ENCODE assay signal across 24 cellular contexts in the genomic region with DNA sequence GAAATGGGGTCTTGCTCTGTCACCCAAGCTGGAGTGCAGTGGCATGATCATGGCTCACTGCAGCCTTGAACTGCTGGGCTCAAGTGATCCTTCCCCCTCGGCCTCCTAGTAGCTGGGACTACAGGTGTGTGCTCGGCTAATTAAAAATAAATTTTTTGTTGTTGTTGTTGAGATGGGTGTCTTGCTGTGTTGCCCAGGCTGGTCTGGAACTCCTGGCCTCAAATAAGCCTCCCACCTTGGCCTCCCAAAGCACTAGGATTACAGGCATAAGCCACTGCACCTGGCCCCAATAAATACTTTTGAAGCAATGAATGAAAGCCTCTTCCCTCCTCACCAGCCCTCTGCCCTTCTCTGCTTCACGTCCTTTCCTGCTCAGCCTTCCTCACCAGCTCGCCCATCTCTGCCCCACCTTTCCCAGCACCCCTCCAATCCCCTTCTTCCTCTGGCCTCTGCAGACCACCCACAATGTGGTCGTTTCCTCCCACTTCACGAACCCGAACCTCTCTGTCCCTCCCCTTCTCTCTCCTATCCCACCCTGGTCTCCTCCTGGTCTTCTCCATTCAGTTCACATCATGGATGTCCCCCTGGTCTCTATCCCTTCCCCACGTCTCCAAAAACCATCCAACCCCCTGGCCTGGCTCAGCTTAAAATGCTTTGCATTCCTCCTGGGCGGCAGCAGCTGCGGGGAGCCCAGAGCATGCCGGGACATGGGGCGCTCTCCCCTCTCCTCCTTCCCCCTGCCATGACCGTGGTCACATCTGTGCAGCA. TPM values are rescaled to one million over a fixed set of nuclear protein-coding genes. Genes with fewer than 3 reads are reported as not detected.
DNase-seq lines count a peak whose midpoint lies in the region; ATAC-seq and TF ChIP-seq lines count a peak whose summit lies in the region.
"Had no signal": no experiment of that assay in that cellular context is flagged by ENCODE, and none has a peak within 500 bp of the region (broad histone marks: within the 10 kb centered on the region; RNA-seq: fewer than 3 reads in every experiment).

No MANE protein-coding gene starts in this region.

- intact Hi-C loops in thyroid gland (cut with DNase I), result no loop called here

- no peaks in the 10 kb centered on the region for H3K27me3 ChIP-seq in thyroid gland
- H3K27me3 ChIP-seq: upper lobe of left lung had no signal

- peaks cover 3% of the 10 kb centered on the region for H3K36me3 Mint-ChIP-seq in T-helper 17 cell (ENCODE audit: low read depth)
- H3K36me3 Mint-ChIP-seq: activated CD4-positive, alpha-beta memory T cell treated with anti-CD3 and anti-CD28 coated beads for 36 hours; CD4-positive, CD25-positive, alpha-beta regulatory T cell; naive thymus-derived CD8-positive, alpha-beta T cell; stimulated activated naive B cell treated with anti-CD40 and anti-IgM and Interleukin-4, amounts not matched to agents 10 μg/mL and 1 μg/mL and 100 μg/mL, for 72 hours had no signal

- H3K27me3 Mint-ChIP-seq in T-helper 17 cell, result peaks cover 40% of the 10 kb centered on the region

- no peak for TF ChIP-seq CTCF in thyroid gland (IDR thresholded peaks at IDR 0.05)

- H3K4me3 ChIP-seq in thyroid gland (replicated peaks in 1 of 3), result no peak overlapping the region
- H3K4me3 ChIP-seq: left ventricle myocardium inferior, skin epidermis, upper lobe of left lung had no signal

- peaks cover 0 to 3% of the 10 kb centered on the region in 2 donors for H3K36me3 ChIP-seq in thyroid gland
- H3K36me3 ChIP-seq: left ventricle myocardium inferior, upper lobe of left lung had no signal

- TF ChIP-seq POLR2A in thyroid gland (IDR thresholded peaks at IDR 0.05), result no peak

- no peak overlapping the region for H3K4me3 Mint-ChIP-seq in T-helper 17 cell
- H3K4me3 Mint-ChIP-seq: activated CD4-positive, alpha-beta memory T cell treated with anti-CD3 and anti-CD28 coated beads for 36 hours; activated T-helper 1 cell treated with anti-CD3 and anti-CD28 coated beads, Interleukin-12 subunit alpha, Interleukin-12 subunit beta, Interleukin-2, Interleukin-4 antibody, amounts not matched to agents 30 ng/mL and 10 ng/mL and 1 ng/mL, durations not matched to agents 14 hours and 24 hours and 36 hours; central memory CD8-positive, alpha-beta T cell; naive thymus-derived CD8-positive, alpha-beta T cell; stimulated activated naive B cell treated with anti-CD40 and anti-IgM and Interleukin-4, amounts not matched to agents 10 μg/mL and 1 μg/mL and 100 μg/mL, for 72 hours; T-helper 1 cell treated with Interleukin-12 subunit alpha and Interleukin-12 subunit beta and Interleukin-4 antibody, amounts not matched to agents 30 μg/mL and 1 μg/mL, for 36 hours had no signal

- 52 to 61% methylated on average over 13 of the region's 13 CpGs for WGBS in thyroid gland, 2 donors

- peaks cover 40 to 59% of the 10 kb centered on the region in 2 donors for H3K4me1 ChIP-seq in thyroid gland

- ATAC-seq in T-helper 17 cell, result no peak
- ATAC-seq: naive thymus-derived CD8-positive, alpha-beta T cell; stimulated activated naive B cell treated with anti-CD40 and anti-IgM and Interleukin-4, amounts not matched to agents 10 μg/mL and 1 μg/mL and 100 μg/mL, for 72 hours had no signal

- H3K27ac Mint-ChIP-seq in T-helper 17 cell, result peak overlapping the region; percentile 24
- H3K27ac Mint-ChIP-seq: activated CD4-positive, alpha-beta memory T cell treated with anti-CD3 and anti-CD28 coated beads for 36 hours; activated T-helper 1 cell treated with anti-CD3 and anti-CD28 coated beads, Interleukin-12 subunit alpha, Interleukin-12 subunit beta, Interleukin-2, Interleukin-4 antibody, amounts not matched to agents 30 ng/mL and 10 ng/mL and 1 ng/mL, durations not matched to agents 14 hours and 24 hours and 36 hours; CD4-positive, CD25-positive, alpha-beta regulatory T cell; naive thymus-derived CD8-positive, alpha-beta T cell; stimulated activated naive B cell treated with anti-CD40 and anti-IgM and Interleukin-4, amounts not matched to agents 10 μg/mL and 1 μg/mL and 100 μg/mL, for 72 hours; T-helper 1 cell treated with Interleukin-12 subunit alpha and Interleukin-12 subunit beta and Interleukin-4 antibody, amounts not matched to agents 30 μg/mL and 1 μg/mL, for 36 hours had no signal

- DNase-seq in NCI-H82 (lab: John Stamatoyannopoulos, UW) (peak; percentile 29), NCI-H82 treated with DMSO at 0.1 percent for 48 hours (lab: John Stamatoyannopoulos, UW; ENCODE audit: unreplicated experiment) (no peak), T-helper 17 cell (no peak), iPS-NIHi11 (ENCODE audit: low spot score) (peak; percentile 35), thyroid gland (no peak), UCSD-AML1 (lab: John Stamatoyannopoulos, UW; ENCODE audit: unreplicated experiment) (no peak), NCI-H524 (lab: John Stamatoyannopoulos, UW) (no peak), mucosa of gallbladder (ENCODE audit: low spot score) (no peak)
- DNase-seq: activated CD4-positive, alpha-beta memory T cell treated with anti-CD3 and anti-CD28 coated beads for 36 hours; activated CD4-positive, alpha-beta T cell treated with anti-CD3 and anti-CD28 coated beads for 1 hour; activated CD8-positive, alpha-beta memory T cell treated with anti-CD3 and anti-CD28 coated beads, Interleukin-2, amount 50 U/mL, for 4 hours; activated naive CD4-positive, alpha-beta T cell treated with Interleukin-2 at 50 U/mL for 16 hours; CD4-positive, CD25-positive, alpha-beta regulatory T cell; glutamatergic neuron; left ventricle myocardium inferior; naive thymus-derived CD8-positive, alpha-beta T cell; NCI-H2107; SK-N-SH; stimulated activated naive B cell treated with anti-CD40 and anti-IgM and Interleukin-4, amounts not matched to agents 10 μg/mL and 1 μg/mL and 100 μg/mL, for 72 hours; upper lobe of left lung had no signal

- peak overlapping the region; percentile 93 to 96 (median 94) for H3K27ac ChIP-seq in thyroid gland
- H3K27ac ChIP-seq: left ventricle myocardium inferior, skin epidermis, upper lobe of left lung had no signal

- H3K9me3 ChIP-seq in T-helper 17 cell (ENCODE audit: control insufficient read depth, low read length, poor library complexity, severe bottlenecking) (no peaks in the 10 kb centered on the region), thyroid gland (no peaks in the 10 kb centered on the region)
- H3K9me3 ChIP-seq: left ventricle myocardium inferior, SK-N-SH, upper lobe of left lung had no signal

- H3K4me1 Mint-ChIP-seq in T-helper 17 cell, result peaks cover 5% of the 10 kb centered on the region
- H3K4me1 Mint-ChIP-seq: CD4-positive, CD25-positive, alpha-beta regulatory T cell; central memory CD8-positive, alpha-beta T cell; naive thymus-derived CD8-positive, alpha-beta T cell; stimulated activated naive B cell treated with anti-CD40 and anti-IgM and Interleukin-4, amounts not matched to agents 10 μg/mL and 1 μg/mL and 100 μg/mL, for 72 hours had no signal

RNA-seq across cellular contexts. Expression of a gene that starts 38.4 kb away (rescaled TPM):
- under 1 TPM; 0.07 to 0.42 TPM for total RNA-seq in T-helper 17 cell
- 100 to 1,000 TPM; 256 to 588 (median 506) TPM for total RNA-seq in thyroid gland
- total RNA-seq in mucosa of gallbladder, result 157 TPM

Comparison
In these comparisons a context has a peak if more than half of its experiments do, and no peak if none do; other contexts are left out.
1. DNase-seq: peak in NCI-H82 (single experiment) and iPS-NIHi11 (single experiment); none in NCI-H82 treated with DMSO at 0.1 percent for 48 hours (single experiment), T-helper 17 cell (0 of 3), thyroid gland (0 of 2), UCSD-AML1 (single experiment), NCI-H524 (0 of 2) and mucosa of gallbladder (single experiment).
2. RNA of a gene that starts 38.4 kb away (total RNA-seq): 256 to 588 TPM in thyroid gland and 157 TPM in mucosa of gallbladder (single experiment); 0.07 to 0.42 TPM in T-helper 17 cell; every median in the first group is over 100 times any median in the second.